In genomic region chr2:235170536-235171510, GRCh38 we compare ENCODE assay signal across 8 cellular contexts.
A peak's percentile ranks its signal among the peaks of the same experiment; 100 is the strongest.
DNase-seq lines count a peak whose midpoint lies in the region; ATAC-seq and TF ChIP-seq lines count a peak whose summit lies in the region.

No MANE protein-coding gene starts in this region.

- peaks cover 4% of the 10 kb centered on the region for H3K27me3 ChIP-seq in AG04450 (ENCODE audit: control insufficient read depth, insufficient read depth, low read length)
- no peaks in the 10 kb centered on the region for H3K27me3 ChIP-seq in hepatocyte

- POLR2A ChIA-PET in AG04450 (lab: Yijun Ruan, JAX): no interaction called here
- POLR2A ChIA-PET in activated CD4-positive, alpha-beta T cell treated with anti-CD3 and anti-CD28 coated beads, Interleukin-2, amount 10 ng/mL, durations not matched to agents 7 days and 5 days (lab: Charles Lee): no interaction called here

- TF ChIP-seq CTCF in AG04450 (IDR thresholded peaks at IDR 0.05; ENCODE audit: low read depth, low read length) (peak; percentile 52), hepatocyte (IDR thresholded peaks at IDR 0.05; ENCODE audit: poor library complexity) (peak; percentile 25)

- H3K4me3 Mint-ChIP-seq in activated CD4-positive, alpha-beta T cell treated with anti-CD3 and anti-CD28 coated beads, Interleukin-2, amount 10 ng/mL, durations not matched to agents 7 days and 5 days: no peak overlapping the region

- no peaks in the 10 kb centered on the region for H3K9me2 ChIP-seq in hepatocyte (replicated peaks; ENCODE audit: insufficient read depth)

- H2AFZ ChIP-seq in hepatocyte: no peak overlapping the region

- no peaks in the 10 kb centered on the region for H4K20me1 ChIP-seq in hepatocyte (ENCODE audit: insufficient read depth, poor library complexity, severe bottlenecking)

- CTCF ChIA-PET in AG04450 (lab: Charles Lee): interaction anchor here (0.8 to 1.0 kb wide), 2 partner anchors 35 to 63 kb away, joined by 4 read pairs; no protein-coding TSS in a partner anchor
- CTCF ChIA-PET in activated CD4-positive, alpha-beta T cell treated with anti-CD3 and anti-CD28 coated beads, Interleukin-2, amount 10 ng/mL, durations not matched to agents 7 days and 5 days (lab: Charles Lee): no interaction called here

- H3K27ac ChIP-seq in AG04450 (ENCODE audit: low read depth, low read length): peak overlapping the region; percentile 39
- H3K27ac ChIP-seq in SK-N-MC: peak overlapping the region; percentile 95
- peak overlapping the region; percentile 27 for H3K27ac ChIP-seq in hepatocyte

- H3K4me1 ChIP-seq in hepatocyte (ENCODE audit: insufficient read depth): peaks cover 13% of the 10 kb centered on the region

- H3K79me2 ChIP-seq in hepatocyte: no peaks in the 10 kb centered on the region

- no peaks in the 10 kb centered on the region for H3K36me3 ChIP-seq in SK-N-MC (ENCODE audit: insufficient read depth, low read length)
- no peaks in the 10 kb centered on the region for H3K36me3 ChIP-seq in hepatocyte (replicated peaks; ENCODE audit: insufficient read depth, low read depth)

- no peaks in the 10 kb centered on the region for H3K27me3 Mint-ChIP-seq in activated CD4-positive, alpha-beta T cell treated with anti-CD3 and anti-CD28 coated beads, Interleukin-2, amount 10 ng/mL, durations not matched to agents 7 days and 5 days

- H3K4me2 ChIP-seq in hepatocyte: peak overlapping the region; percentile 9

- peaks cover 6% of the 10 kb centered on the region for H3K9me3 Mint-ChIP-seq in activated CD4-positive, alpha-beta T cell treated with anti-CD3 and anti-CD28 coated beads, Interleukin-2, amount 10 ng/mL, durations not matched to agents 7 days and 5 days

- H3K4me1 Mint-ChIP-seq in activated CD4-positive, alpha-beta T cell treated with anti-CD3 and anti-CD28 coated beads, Interleukin-2, amount 10 ng/mL, durations not matched to agents 7 days and 5 days: no peaks in the 10 kb centered on the region

- H3K4me3 ChIP-seq in AG04450 (ENCODE audit: low read depth, low read length) (no peak overlapping the region), SK-N-MC (peak overlapping the region; percentile 63), hepatocyte (no peak overlapping the region)

- H3K27ac Mint-ChIP-seq in activated CD4-positive, alpha-beta T cell treated with anti-CD3 and anti-CD28 coated beads, Interleukin-2, amount 10 ng/mL, durations not matched to agents 7 days and 5 days: no peak overlapping the region

- 36% methylated on average over 8 of the region's 8 CpGs for WGBS in hepatocyte (ENCODE audit: low lambda C conversion rate, missing lambda C conversion rate)

- DNase-seq in AG04450 (ENCODE audit: low read depth, low spot score): peak; percentile 13
- DNase-seq in HuH-7 (ENCODE audit: low spot score): peak; percentile 23
- DNase-seq in SK-N-MC (ENCODE audit: low read depth, low spot score): peak; percentile 94
- peak; percentile 58 for DNase-seq in hepatocyte (ENCODE audit: low spot score)
- DNase-seq in activated CD4-positive, alpha-beta T cell treated with anti-CD3 and anti-CD28 coated beads, Interleukin-2, amount 10 ng/mL, durations not matched to agents 7 days and 5 days: no peak

- no peaks in the 10 kb centered on the region for H3K36me3 Mint-ChIP-seq in activated CD4-positive, alpha-beta T cell treated with anti-CD3 and anti-CD28 coated beads, Interleukin-2, amount 10 ng/mL, durations not matched to agents 7 days and 5 days (ENCODE audit: low read depth)

- peak overlapping the region; percentile 26 for H3K9ac ChIP-seq in SK-N-MC (ENCODE audit: insufficient read length)

- ATAC-seq in HG03045 (IDR thresholded peaks at IDR 0.05; ENCODE audit: unreplicated experiment): no peak
- ATAC-seq in HG03378 (IDR thresholded peaks at IDR 0.05; ENCODE audit: unreplicated experiment): no peak
- ATAC-seq in GM21528 (IDR thresholded peaks at IDR 0.05; ENCODE audit: low FRiP score, unreplicated experiment): no peak

- H3K9me3 ChIP-seq in AG04450 (ENCODE audit: control insufficient read depth, insufficient read depth, low read length) (no peaks in the 10 kb centered on the region), SK-N-MC (ENCODE audit: low read depth, low read length) (no peaks in the 10 kb centered on the region), hepatocyte (ENCODE audit: low read depth) (no peaks in the 10 kb centered on the region)

Comparison
In these comparisons a context has a peak if more than half of its experiments do, and no peak if none do; other contexts are left out.
1. H3K27ac ChIP-seq: peak in every context shown above with its lines; median percentile 95 in SK-N-MC; 39 in AG04450; 27 in hepatocyte.